19 cellular contexts compared by ENCODE assay signal in genomic region chr12:19474147-19474546, GRCh38.
"Had no signal": no experiment of that assay in that cellular context is flagged by ENCODE, and none has a peak within 500 bp of the region (broad histone marks: within the 10 kb centered on the region; RNA-seq: fewer than 3 reads in every experiment).

No MANE protein-coding gene starts in this region.

- ATAC-seq: activated CD4-positive, alpha-beta T cell treated with anti-CD3 and anti-CD28 coated beads for 36 hours; activated T-cell treated with anti-CD3 and anti-CD28 coated beads, Interleukin-2, amount 50 U/mL, for 4 hours; left lobe of liver had no signal

- H3K4me3 ChIP-seq: suprapubic skin had no signal

- FAIRE-seq: frontal cortex, keratinocyte had no signal

- DNase-seq: activated CD4-positive, alpha-beta memory T cell treated with anti-CD3 and anti-CD28 coated beads, Interleukin-2, amount 10 ng/mL, durations not matched to agents 7 days and 5 days; activated CD4-positive, alpha-beta T cell treated with anti-CD3 and anti-CD28 coated beads for 36 hours; activated effector memory CD4-positive, alpha-beta T cell treated with Interleukin-2 at 50 U/mL for 16 hours; activated T-cell treated with anti-CD3 and anti-CD28 coated beads, Interleukin-2, amount 50 U/mL, for 4 hours; amygdala; cerebellar nuclear complex; erythroblast; naive B cell; retina; SIG-M5; stimulated activated CD4-positive, alpha-beta T cell treated with anti-CD3 and anti-CD28 coated beads, Interleukin-4, amount 100 ng/mL, for 24 hours; stimulated activated CD8-positive, alpha-beta memory T cell treated with anti-CD3 and anti-CD28 coated beads, Interleukin-4, amount 100 ng/mL, for 48 hours; stimulated activated naive CD4-positive, alpha-beta T cell treated with Interleukin-2 at 50 U/mL for 16 hours; WERI-Rb-1 had no signal

- H3K27ac ChIP-seq: neutrophil, suprapubic skin, WERI-Rb-1 had no signal

- H3K4me1 ChIP-seq: suprapubic skin had no signal

- H3K9me3 ChIP-seq: neutrophil, suprapubic skin had no signal
